12 cellular contexts compared by ENCODE assay signal in genomic region chr9:115164511-115164974, GRCh38. TPM values are rescaled to one million over a fixed set of nuclear protein-coding genes. Genes with fewer than 3 reads are reported as not detected.
A peak's percentile ranks its signal among the peaks of the same experiment; 100 is the strongest.
DNase-seq lines count a peak whose midpoint lies in the region; ATAC-seq and TF ChIP-seq lines count a peak whose summit lies in the region.
"Had no signal": no experiment of that assay in that cellular context is flagged by ENCODE, and none has a peak within 500 bp of the region (broad histone marks: within the 10 kb centered on the region; RNA-seq: fewer than 3 reads in every experiment).

No MANE protein-coding gene starts in this region.

- no peaks in the 10 kb centered on the region for H3K9me3 ChIP-seq in Peyer's patch
- H3K9me3 ChIP-seq: gastroesophageal sphincter, thoracic aorta had no signal

- H3K4me3 Mint-ChIP-seq in naive thymus-derived CD8-positive, alpha-beta T cell: no peak overlapping the region
- H3K4me3 Mint-ChIP-seq: CD8-positive, alpha-beta memory T cell had no signal

- TF ChIP-seq CTCF in AG10803 (conservative IDR thresholded peaks at IDR 0.05; ENCODE audit: low read length) (no peak), Peyer's patch (IDR thresholded peaks at IDR 0.05) (no peak)

- no peak overlapping the region for H3K4me3 ChIP-seq in AG10803 (ENCODE audit: low read length)
- no peak overlapping the region for H3K4me3 ChIP-seq in Peyer's patch
- H3K4me3 ChIP-seq: gastroesophageal sphincter, thoracic aorta had no signal

- DNase-seq in AG10803 (ENCODE audit: low read depth) (peak; percentile 57), anterior cingulate cortex (lab: John Stamatoyannopoulos, UW) (peak in 48 of 58 donors; percentile 4 to 94 (median 47)), kidney glomerular epithelial cell (lab: John Stamatoyannopoulos, UW) (peak; percentile 31), Peyer's patch (no peak), GM19238 (ENCODE audit: insufficient read length, low spot score) (no peak)
- no peak for DNase-seq in naive thymus-derived CD8-positive, alpha-beta T cell
- DNase-seq: CD8-positive, alpha-beta memory T cell; SHP77 treated with DMSO at 0.1 percent for 48 hours had no signal

- no peaks in the 10 kb centered on the region for H3K4me1 ChIP-seq in Peyer's patch

- H3K4me1 Mint-ChIP-seq in naive thymus-derived CD8-positive, alpha-beta T cell: no peaks in the 10 kb centered on the region
- H3K4me1 Mint-ChIP-seq: CD8-positive, alpha-beta memory T cell had no signal

- TF ChIP-seq EP300 in Ishikawa (IDR thresholded peaks at IDR 0.05; ENCODE audit: borderline replicate concordance): peak; percentile 97

- H3K9me3 Mint-ChIP-seq in naive thymus-derived CD8-positive, alpha-beta T cell: peaks cover 0 to 10% (median 0%) of the 10 kb centered on the region in 9 donors
- H3K9me3 Mint-ChIP-seq: CD8-positive, alpha-beta memory T cell had no signal

- POLR2A ChIA-PET in naive thymus-derived CD8-positive, alpha-beta T cell (lab: Charles Lee): no interaction called here

- H3K27me3 ChIP-seq in Peyer's patch: no peaks in the 10 kb centered on the region
- H3K27me3 ChIP-seq: gastroesophageal sphincter had no signal

- TF ChIP-seq POLR2A in Peyer's patch (IDR thresholded peaks at IDR 0.05): no peak

- peak; percentile 14; the same call in 1 of the 2 replicates for TF ChIP-seq RAD21 in Ishikawa (IDR thresholded peaks at IDR 0.05; ENCODE audit: low read depth)

- H3K27ac Mint-ChIP-seq in naive thymus-derived CD8-positive, alpha-beta T cell: no peak overlapping the region
- H3K27ac Mint-ChIP-seq: CD8-positive, alpha-beta memory T cell had no signal

- H3K36me3 ChIP-seq in Peyer's patch: no peaks in the 10 kb centered on the region
- H3K36me3 ChIP-seq: gastroesophageal sphincter, thoracic aorta had no signal

- H3K27me3 Mint-ChIP-seq in naive thymus-derived CD8-positive, alpha-beta T cell: peaks cover 5 to 32% (median 7%) of the 10 kb centered on the region in 5 donors

- ATAC-seq in naive thymus-derived CD8-positive, alpha-beta T cell: no peak
- ATAC-seq in GM19035 (IDR thresholded peaks at IDR 0.05; ENCODE audit: unreplicated experiment): no peak
- ATAC-seq: gastroesophageal sphincter had no signal

- H3K27ac ChIP-seq in Peyer's patch: no peak overlapping the region
- H3K27ac ChIP-seq: gastroesophageal sphincter, thoracic aorta had no signal

- H3K36me3 Mint-ChIP-seq in naive thymus-derived CD8-positive, alpha-beta T cell: peaks cover 0 to 10% (median 0%) of the 10 kb centered on the region in 3 donors
- H3K36me3 Mint-ChIP-seq: CD8-positive, alpha-beta memory T cell had no signal

TF ChIP-seq in Ishikawa, 13 proteins besides CTCF, POLR2A, EP300 and RAD21:
- TF ChIP-seq EGR1 (IDR thresholded peaks at IDR 0.05): no peak
- TF ChIP-seq NFIC (IDR thresholded peaks at IDR 0.05): peak; percentile 97
- peak; percentile 98 for TF ChIP-seq TCF12 (IDR thresholded peaks at IDR 0.05; ENCODE audit: low read depth)
- TF ChIP-seq USF1 (IDR thresholded peaks at IDR 0.05): no peak
- TF ChIP-seq YY1 (IDR thresholded peaks at IDR 0.05; ENCODE audit: low read depth): no peak
- TF ChIP-seq TAF1 (IDR thresholded peaks at IDR 0.05; ENCODE audit: low read depth): no peak
- peak; percentile 91 for TF ChIP-seq TEAD4 (IDR thresholded peaks at IDR 0.05)
- TF ChIP-seq CREB1 (IDR thresholded peaks at IDR 0.05; ENCODE audit: low read depth): no peak
- TF ChIP-seq FOXM1 (IDR thresholded peaks at IDR 0.05; ENCODE audit: borderline replicate concordance, low read depth): peak; percentile 92
- TF ChIP-seq REST (IDR thresholded peaks at IDR 0.05; ENCODE audit: low read depth): no peak
- peak; percentile 81; the same call in 1 of the 2 replicates for TF ChIP-seq ZBTB7A (IDR thresholded peaks at IDR 0.05; ENCODE audit: low read depth)
- TF ChIP-seq MAX (IDR thresholded peaks at IDR 0.05): 0 out of 2 replicates have a peak, but pooled peaks have one; percentile 16
- TF ChIP-seq CEBPB (IDR thresholded peaks at IDR 0.05): no peak

RNA-seq across cellular contexts. Expression of gene TNC, which starts 46.6 kb away (rescaled TPM):
- total RNA-seq in naive thymus-derived CD8-positive, alpha-beta T cell: not detected
- not detected for polyA plus RNA-seq in naive thymus-derived CD8-positive, alpha-beta T cell
- 10 to 100 TPM; 14.5 to 97.4 (median 38.4) TPM for total RNA-seq in Peyer's patch
- polyA plus RNA-seq: CD8-positive, alpha-beta memory T cell had no signal

Comparison
In these comparisons a context has a peak if more than half of its experiments do, and no peak if none do; other contexts are left out.
1. DNase-seq: peak in AG10803 (single experiment), anterior cingulate cortex (48 of 58) and kidney glomerular epithelial cell (single experiment); none in naive thymus-derived CD8-positive, alpha-beta T cell (0 of 10), Peyer's patch (0 of 3) and GM19238 (single experiment).
2. RNA of gene TNC, which starts 46.6 kb away (total RNA-seq): 14.5 to 97.4 TPM in Peyer's patch; not detected in naive thymus-derived CD8-positive, alpha-beta T cell; every median in the first group is over 10 times any median in the second.